Comparison of ENCODE assay signal across 8 cellular contexts in the genomic region with DNA sequence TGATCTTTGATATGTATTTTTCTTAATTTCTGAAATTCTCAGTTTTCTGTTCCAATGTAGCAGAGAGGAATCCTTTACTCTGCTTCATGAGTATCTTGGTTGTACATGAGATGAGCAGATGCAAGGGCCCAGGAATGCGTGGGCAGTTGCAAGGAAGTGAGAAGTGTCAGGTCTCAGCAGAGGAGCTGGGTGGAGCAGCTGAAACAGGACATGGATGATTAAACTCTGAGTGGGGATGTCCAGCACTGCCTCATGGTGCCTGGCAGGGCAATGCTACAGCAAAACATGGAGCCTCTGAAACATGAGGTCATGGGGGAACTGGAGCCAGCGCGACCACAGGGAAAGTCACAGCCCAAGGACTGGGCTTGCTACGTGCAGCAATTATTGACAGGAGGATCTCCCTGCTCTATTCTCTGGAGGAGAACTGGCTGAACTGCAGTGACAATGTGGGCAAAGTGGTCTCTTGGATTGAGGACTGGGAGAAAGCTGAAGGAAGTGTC. TPM values are rescaled to one million over a fixed set of nuclear protein-coding genes. Genes with fewer than 3 reads are reported as not detected.
DNase-seq lines count a peak whose midpoint lies in the region; ATAC-seq lines count a peak whose summit lies in the region.

No MANE protein-coding gene starts in this region.

- DNase-seq in EH (ENCODE audit: low read depth): peak; percentile 87
- peak; percentile 66 for DNase-seq in amniotic stem cell (lab: John Stamatoyannopoulos, UW)
- peak; percentile 90 for DNase-seq in myocyte (ENCODE audit: low read depth)
- DNase-seq in NCI-H748 treated with DMSO at 0.1 percent for 48 hours (lab: John Stamatoyannopoulos, UW): no peak
- no peak for DNase-seq in NCI-H446 treated with DMSO at 0.1 percent for 48 hours (lab: John Stamatoyannopoulos, UW)
- no peak for DNase-seq in NK-92 (lab: John Stamatoyannopoulos, UW; ENCODE audit: unreplicated experiment)

- ATAC-seq in GM19455 (IDR thresholded peaks at IDR 0.05; ENCODE audit: unreplicated experiment) (peak; percentile 86), HG03460 (IDR thresholded peaks at IDR 0.05; ENCODE audit: unreplicated experiment) (peak; percentile 88)

RNA-seq across cellular contexts. Expression of gene COLGALT2, which starts 48.4 kb away (rescaled TPM):
- 6.0 and 11.4 TPM in 2 replicates for total RNA-seq in myocyte
- polyA plus RNA-seq in myocyte (2012): 5.5 TPM

Comparison
In these comparisons a context has a peak if more than half of its experiments do, and no peak if none do; other contexts are left out.
1. DNase-seq: peak in EH (single experiment), amniotic stem cell (single experiment) and myocyte (single experiment); none in NCI-H748 treated with DMSO at 0.1 percent for 48 hours (single experiment), NCI-H446 treated with DMSO at 0.1 percent for 48 hours (single experiment) and NK-92 (single experiment).